In the genomic region with DNA sequence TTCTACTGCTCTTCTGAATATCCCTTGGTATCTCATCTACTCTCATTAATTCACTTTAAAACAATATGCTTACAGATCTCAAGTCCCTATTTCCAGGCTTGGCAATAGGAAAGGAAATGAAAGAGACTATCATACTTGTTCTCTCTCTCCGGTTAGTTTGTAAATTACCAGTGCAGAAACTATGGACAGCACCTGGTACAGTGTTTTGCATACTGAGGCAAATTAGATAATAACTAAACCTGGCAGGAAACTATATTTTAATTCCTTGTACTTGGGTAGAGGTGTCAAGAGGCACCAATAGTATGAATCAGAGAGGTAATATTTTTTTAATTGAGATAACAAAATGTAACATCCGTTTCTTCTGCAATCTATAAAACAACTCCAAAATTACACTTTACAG, we compare ENCODE assay signal across 25 cellular contexts.
"Had no signal": no experiment of that assay in that cellular context is flagged by ENCODE, and none has a peak within 500 bp of the region (broad histone marks: within the 10 kb centered on the region; RNA-seq: fewer than 3 reads in every experiment).

No MANE protein-coding gene starts in this region.

- H3K4me1 ChIP-seq: heart left ventricle, right lobe of liver, testis, transverse colon had no signal

- FAIRE-seq: endothelial cell of umbilical vein, kidney had no signal

- H3K27me3 ChIP-seq: heart left ventricle, neutrophil, right lobe of liver, testis, transverse colon had no signal

- ATAC-seq: activated CD4-positive, alpha-beta T cell treated with anti-CD3 and anti-CD28 coated beads for 36 hours; activated CD8-positive, alpha-beta memory T cell treated with anti-CD3 and anti-CD28 coated beads, Interleukin-2, amount 10 ng/mL, durations not matched to agents 7 days and 5 days; activated CD8-positive, alpha-beta T cell treated with anti-CD3 and anti-CD28 coated beads, Interleukin-2, amount 10 ng/mL, durations not matched to agents 7 days and 5 days; activated naive CD8-positive, alpha-beta T cell treated with anti-CD3 and anti-CD28 coated beads, Interleukin-2, amount 50 U/mL, for 24 hours; esophagus mucosa; heart left ventricle; left colon; right lobe of liver; stimulated activated naive CD8-positive, alpha-beta T cell treated with anti-CD3 and anti-CD28 coated beads, Interleukin-15, Interleukin-2, amounts not matched to agents 100 U/mL and 50 U/mL, for 24 hours had no signal

- DNase-seq: activated B cell treated with CpG ODN at 0.5 μM for 24 hours; activated CD4-positive, alpha-beta T cell treated with anti-CD3 and anti-CD28 coated beads for 36 hours; activated CD8-positive, alpha-beta memory T cell treated with anti-CD3 and anti-CD28 coated beads, Interleukin-2, amount 10 ng/mL, durations not matched to agents 7 days and 5 days; activated CD8-positive, alpha-beta T cell treated with anti-CD3 and anti-CD28 coated beads, Interleukin-2, amount 10 ng/mL, durations not matched to agents 7 days and 5 days; activated naive CD8-positive, alpha-beta T cell treated with anti-CD3 and anti-CD28 coated beads, Interleukin-2, amount 50 U/mL, for 24 hours; activated T-cell treated with anti-CD3 and anti-CD28 coated beads, Interleukin-2, amount 50 U/mL, for 48 hours; amygdala; caudate nucleus; foreskin fibroblast; heart left ventricle; hypothalamus; immature natural killer cell; kidney; left colon; mammary epithelial cell; naive B cell; nephron progenitor cell; right lobe of liver; stimulated activated CD4-positive, alpha-beta T cell treated with anti-CD3 and anti-CD28 coated beads, Interleukin-2, amount 100 ng/mL, for 48 hours; stimulated activated naive CD8-positive, alpha-beta T cell treated with anti-CD3 and anti-CD28 coated beads, Interleukin-15, Interleukin-2, amounts not matched to agents 100 U/mL and 50 U/mL, for 24 hours; testis; transverse colon had no signal

- H3K27ac ChIP-seq: heart left ventricle, neutrophil, right lobe of liver, testis, transverse colon had no signal

- H3K4me3 ChIP-seq: heart left ventricle, right lobe of liver, testis, transverse colon had no signal

- H3K36me3 ChIP-seq: heart left ventricle, neutrophil, right lobe of liver, transverse colon had no signal

- H3K9me3 ChIP-seq: heart left ventricle, neutrophil, right lobe of liver, testis, transverse colon had no signal
